Comparison of ENCODE assay signal across 13 cellular contexts in the genomic region with DNA sequence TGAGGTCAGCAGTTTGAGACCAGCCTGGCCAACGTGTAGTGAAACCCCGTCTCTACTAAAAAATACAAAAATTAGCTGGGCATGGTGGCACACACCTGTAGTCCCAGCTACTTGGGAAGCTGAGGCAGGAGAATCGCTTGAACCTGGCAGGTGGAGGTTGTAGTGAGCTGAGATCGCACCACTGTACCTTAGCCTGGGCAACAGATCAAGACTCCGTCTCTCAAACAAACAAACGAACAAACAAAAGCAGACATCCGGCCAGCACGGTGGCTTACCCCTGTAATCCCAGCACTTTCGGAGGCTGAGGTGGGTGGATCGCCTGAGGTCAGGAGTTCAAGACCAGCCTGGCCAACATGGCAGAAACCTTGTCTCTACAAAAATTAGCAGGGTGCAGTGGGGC. TPM values are rescaled to one million over a fixed set of nuclear protein-coding genes. Genes with fewer than 3 reads are reported as not detected.
"Had no signal": no experiment of that assay in that cellular context is flagged by ENCODE, and none has a peak within 500 bp of the region (broad histone marks: within the 10 kb centered on the region; RNA-seq: fewer than 3 reads in every experiment).

No MANE protein-coding gene starts in this region.

RNA-seq across cellular contexts. Expression of gene ACOT6, which starts 24.0 kb away (rescaled TPM):
- total RNA-seq: activated B cell treated with CpG ODN at 0.5 μM for 24 hours; activated CD4-positive, alpha-beta memory T cell treated with anti-CD3 and anti-CD28 coated beads for 36 hours; activated CD4-positive, alpha-beta memory T cell treated with anti-CD3 and anti-CD28 coated beads, Interleukin-2, amount 10 ng/mL, durations not matched to agents 7 days and 5 days; activated CD4-positive, alpha-beta T cell treated with anti-CD3 and anti-CD28 coated beads, Interleukin-2, amount 10 ng/mL, durations not matched to agents 24 days and 14 days; activated CD4-positive, alpha-beta T cell treated with anti-CD3 and anti-CD28 coated beads, Interleukin-2, amount 10 ng/mL, durations not matched to agents 7 days and 5 days; activated CD8-positive, alpha-beta memory T cell treated with anti-CD3 and anti-CD28 coated beads for 36 hours; activated CD8-positive, alpha-beta memory T cell treated with anti-CD3 and anti-CD28 coated beads, Interleukin-2, amount 10 ng/mL, durations not matched to agents 7 days and 5 days; activated CD8-positive, alpha-beta T cell treated with anti-CD3 and anti-CD28 coated beads for 36 hours; activated CD8-positive, alpha-beta T cell treated with anti-CD3 and anti-CD28 coated beads, Interleukin-2, amount 10 ng/mL, durations not matched to agents 7 days and 5 days; T-cell; T-helper 1 cell treated with Interleukin-12 subunit alpha and Interleukin-12 subunit beta and Interleukin-4 antibody, amounts not matched to agents 30 ng/mL and 1 ng/mL, for 36 hours; T-helper 17 cell; T-helper 2 cell treated with Interferon-gamma antibody and Interleukin-4, amounts not matched to agents 100 ng/mL and 5 ng/mL, for 36 hours had no signal
